Comparison of ENCODE assay signal across 9 cellular contexts in the genomic region with DNA sequence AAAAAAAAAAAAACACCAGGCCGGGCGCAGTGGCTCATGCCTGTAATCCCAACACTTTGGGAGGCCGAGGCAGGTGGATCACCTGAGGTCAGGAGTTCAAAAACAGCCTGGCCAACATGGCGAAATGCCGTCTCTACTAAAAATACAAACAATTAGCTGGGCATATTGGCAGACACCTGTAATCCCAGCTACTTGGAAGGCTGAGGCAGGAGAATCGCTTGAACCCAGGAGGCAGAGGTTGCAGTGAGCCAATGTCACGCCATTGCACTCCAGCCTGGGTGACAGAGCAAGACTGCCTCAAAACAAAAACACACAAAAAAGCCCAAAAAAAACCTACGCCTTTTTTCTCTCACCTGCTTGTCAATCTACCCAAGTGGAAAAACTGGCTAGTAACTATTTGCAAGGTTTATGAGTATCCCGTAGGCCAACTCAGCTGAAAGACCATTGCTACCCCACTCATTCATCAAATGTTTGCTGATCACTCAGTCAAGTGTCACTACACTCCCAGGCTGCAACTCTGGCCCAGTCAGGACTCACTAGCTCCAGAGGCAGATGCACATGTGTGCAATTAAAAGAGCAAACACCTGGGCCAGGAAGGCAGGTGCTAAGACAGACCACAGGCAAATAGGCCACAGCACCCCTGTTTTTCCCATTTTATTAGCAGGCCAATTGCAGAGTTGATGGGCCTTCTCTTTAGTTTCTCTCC. TPM values are rescaled to one million over a fixed set of nuclear protein-coding genes. Genes with fewer than 3 reads are reported as not detected.
A peak's percentile ranks its signal among the peaks of the same experiment; 100 is the strongest.
DNase-seq lines count a peak whose midpoint lies in the region; ATAC-seq and TF ChIP-seq lines count a peak whose summit lies in the region.
"Had no signal": no experiment of that assay in that cellular context is flagged by ENCODE, and none has a peak within 500 bp of the region (broad histone marks: within the 10 kb centered on the region; RNA-seq: fewer than 3 reads in every experiment).

No MANE protein-coding gene starts in this region.

- no peak for ATAC-seq in activated T-cell treated with anti-CD3 and anti-CD28 coated beads, Interleukin-2, amount 50 U/mL, for 72 hours (replicated peaks in 1 of 2)
- no peak for ATAC-seq in GM18517 (IDR thresholded peaks at IDR 0.05; ENCODE audit: unreplicated experiment)

- no peak overlapping the region for H3K27ac Mint-ChIP-seq in activated T-cell treated with anti-CD3 and anti-CD28 coated beads, Interleukin-2, amount 50 U/mL, for 72 hours
- H3K27ac Mint-ChIP-seq in activated CD4-positive, alpha-beta memory T cell treated with anti-CD3 and anti-CD28 coated beads for 36 hours = no peak overlapping the region

- H3K27ac ChIP-seq in layer of hippocampus (ENCODE audit: low read depth, low read length) (peak overlapping the region; percentile 98), tibial nerve (peak overlapping the region; percentile 88 to 98 (median 92))

- no peak for TF ChIP-seq EP300 in tibial nerve (IDR thresholded peaks at IDR 0.05)

- H3K4me1 Mint-ChIP-seq in activated T-cell treated with anti-CD3 and anti-CD28 coated beads, Interleukin-2, amount 50 U/mL, for 72 hours (ENCODE audit: low read depth) = peaks cover 33% of the 10 kb centered on the region
- H3K4me1 Mint-ChIP-seq in activated CD4-positive, alpha-beta memory T cell treated with anti-CD3 and anti-CD28 coated beads for 36 hours (ENCODE audit: low read depth) = peaks cover 37% of the 10 kb centered on the region

- CTCF ChIA-PET in activated CD4-positive, alpha-beta memory T cell treated with anti-CD3 and anti-CD28 coated beads for 36 hours (lab: Charles Lee) = interaction anchor here (0.6 to 13.7 kb wide), 5 partner anchors 9 to 57 kb away, joined by 3 to 143 read pairs (median 4); no protein-coding TSS in a partner anchor

- no peaks in the 10 kb centered on the region for H3K27me3 Mint-ChIP-seq in activated T-cell treated with anti-CD3 and anti-CD28 coated beads, Interleukin-2, amount 50 U/mL, for 72 hours (ENCODE audit: low read depth)
- no peaks in the 10 kb centered on the region for H3K27me3 Mint-ChIP-seq in activated CD4-positive, alpha-beta memory T cell treated with anti-CD3 and anti-CD28 coated beads for 36 hours

- POLR2A ChIA-PET in activated CD4-positive, alpha-beta memory T cell treated with anti-CD3 and anti-CD28 coated beads for 36 hours (lab: Charles Lee) = no interaction called here

- TF ChIP-seq POLR2A in tibial nerve (IDR thresholded peaks at IDR 0.05) = no peak

- no peak for TF ChIP-seq CTCF in tibial nerve (IDR thresholded peaks at IDR 0.05)

- no peaks in the 10 kb centered on the region for H3K9me3 ChIP-seq in tibial nerve

- intact Hi-C loops in activated CD4-positive, alpha-beta memory T cell treated with anti-CD3 and anti-CD28 coated beads for 36 hours (cut with micrococcal nuclease) = no loop called here
- intact Hi-C loops in posterior cingulate gyrus (cut with DNase I) = no loop called here

- peak overlapping the region; percentile 58 to 87 (median 64) for H3K4me3 ChIP-seq in tibial nerve

- H3K27me3 ChIP-seq in layer of hippocampus (ENCODE audit: control insufficient read depth, insufficient read depth, low read length) (no peaks in the 10 kb centered on the region), tibial nerve (no peaks in the 10 kb centered on the region)

- no peak for DNase-seq in activated T-cell treated with anti-CD3 and anti-CD28 coated beads, Interleukin-2, amount 50 U/mL, for 72 hours
- DNase-seq in activated T-cell treated with anti-CD3 and anti-CD28 coated beads for 4 hours (no peak), tibial nerve (ENCODE audit: low spot score in 2 of 2) (no peak), posterior cingulate gyrus (no peak), NOMO-1 (lab: John Stamatoyannopoulos, UW; ENCODE audit: unreplicated experiment in 2 of 2) (no peak)
- no peak for DNase-seq in activated CD4-positive, alpha-beta memory T cell treated with anti-CD3 and anti-CD28 coated beads for 36 hours
- DNase-seq: stimulated activated naive CD4-positive, alpha-beta T cell treated with Interleukin-2 at 50 U/mL for 16 hours had no signal

- H3K4me3 Mint-ChIP-seq in activated T-cell treated with anti-CD3 and anti-CD28 coated beads, Interleukin-2, amount 50 U/mL, for 72 hours = peak overlapping the region; percentile 92 to 96
- H3K4me3 Mint-ChIP-seq in activated CD4-positive, alpha-beta memory T cell treated with anti-CD3 and anti-CD28 coated beads for 36 hours = peak overlapping the region; percentile 91

- 51 to 73% methylated on average over 9 of the region's 9 CpGs for WGBS in tibial nerve, 2 donors

- peaks cover 3 to 76% (median 49%) of the 10 kb centered on the region in 4 donors for H3K4me1 ChIP-seq in tibial nerve

- H3K36me3 Mint-ChIP-seq in activated T-cell treated with anti-CD3 and anti-CD28 coated beads, Interleukin-2, amount 50 U/mL, for 72 hours (ENCODE audit: insufficient read depth in 2 of 2) = no peaks in the 10 kb centered on the region
- H3K36me3 Mint-ChIP-seq in activated CD4-positive, alpha-beta memory T cell treated with anti-CD3 and anti-CD28 coated beads for 36 hours = no peaks in the 10 kb centered on the region

- no peaks in the 10 kb centered on the region for H3K9me3 Mint-ChIP-seq in activated T-cell treated with anti-CD3 and anti-CD28 coated beads, Interleukin-2, amount 50 U/mL, for 72 hours
- no peaks in the 10 kb centered on the region for H3K9me3 Mint-ChIP-seq in activated CD4-positive, alpha-beta memory T cell treated with anti-CD3 and anti-CD28 coated beads for 36 hours

- no peaks in the 10 kb centered on the region for H3K36me3 ChIP-seq in tibial nerve

RNA-seq across cellular contexts. Expression of a gene that starts 2.0 kb away (rescaled TPM):
- 10 to 100 TPM; 44.7 to 52.6 TPM for total RNA-seq in activated T-cell treated with anti-CD3 and anti-CD28 coated beads, Interleukin-2, amount 50 U/mL, for 72 hours
- 10 to 100 TPM; 48.4 to 51.8 TPM for total RNA-seq in activated CD4-positive, alpha-beta memory T cell treated with anti-CD3 and anti-CD28 coated beads for 36 hours
- 1,000 to 10,000 TPM in 3 of 4 donors, 100 to 1,000 TPM in 1; 548 to 1,751 (median 1,444) TPM for total RNA-seq in tibial nerve

RNA-seq across cellular contexts. Expression of a gene that starts 34.0 kb away (rescaled TPM):
- 1 to 10 TPM; 6.2 to 6.3 TPM for total RNA-seq in activated T-cell treated with anti-CD3 and anti-CD28 coated beads, Interleukin-2, amount 50 U/mL, for 72 hours
- 1 to 10 TPM; 2.2 to 2.6 TPM for total RNA-seq in activated CD4-positive, alpha-beta memory T cell treated with anti-CD3 and anti-CD28 coated beads for 36 hours
- 10 to 100 TPM; 22.9 to 49.2 (median 34.2) TPM for total RNA-seq in tibial nerve

RNA-seq across cellular contexts. Expression of a gene that starts 36.0 kb away (rescaled TPM):
- 10 to 100 TPM; 10.7 to 25.6 TPM for total RNA-seq in activated T-cell treated with anti-CD3 and anti-CD28 coated beads, Interleukin-2, amount 50 U/mL, for 72 hours
- 1 to 10 TPM; 3.4 to 4.1 TPM for total RNA-seq in activated CD4-positive, alpha-beta memory T cell treated with anti-CD3 and anti-CD28 coated beads for 36 hours
- total RNA-seq in tibial nerve = 100 to 1,000 TPM; 243 to 301 (median 271) TPM

Comparison
In these comparisons a context has a peak if more than half of its experiments do, and no peak if none do; other contexts are left out.
1. RNA of a gene that starts 2.0 kb away (total RNA-seq): 548 to 1,751 TPM in tibial nerve; 44.7 to 52.6 TPM in activated T-cell treated with anti-CD3 and anti-CD28 coated beads, Interleukin-2, amount 50 U/mL, for 72 hours and 48.4 to 51.8 TPM in activated CD4-positive, alpha-beta memory T cell treated with anti-CD3 and anti-CD28 coated beads for 36 hours; every median in the first group is over 10 times any median in the second.
2. RNA of a gene that starts 36.0 kb away (total RNA-seq): 243 to 301 TPM in tibial nerve; 10.7 to 25.6 TPM in activated T-cell treated with anti-CD3 and anti-CD28 coated beads, Interleukin-2, amount 50 U/mL, for 72 hours and 3.4 to 4.1 TPM in activated CD4-positive, alpha-beta memory T cell treated with anti-CD3 and anti-CD28 coated beads for 36 hours; every median in the first group is over 4 times any median in the second.